1 cellular context compared by ENCODE assay signal in genomic region chr22:20164863-20165262, GRCh38.
TF ChIP-seq lines count a peak whose summit lies in the region.

No MANE protein-coding gene starts in this region.

TF ChIP-seq in K562, 482 proteins besides CTCF, POLR2A, EP300 and RAD21:
- TF ChIP-seq HCFC1 (IDR thresholded peaks at IDR 0.05; ENCODE audit: low read depth, low read length) (no peak), CREBBP (IDR thresholded peaks at IDR 0.05; ENCODE audit: low read depth, low read length) (no peak), KDM5B (IDR thresholded peaks at IDR 0.05; ENCODE audit: insufficient replicate concordance, low read depth, low read length) (no peak), ELF1 (tag; IDR thresholded peaks at IDR 0.05) (no peak), FIP1L1 (IDR thresholded peaks at IDR 0.05; ENCODE audit: low read depth, low read length, poor library complexity, severe bottlenecking) (peak; percentile 2), IRF2 (CRISPR knock-in tag; IDR thresholded peaks at IDR 0.05) (0 out of 2 replicates have a peak, but pooled peaks have one; percentile 75), MYBL2 (IDR thresholded peaks at IDR 0.05; ENCODE audit: low read depth) (no peak), MYBL2 (CRISPR knock-in tag; IDR thresholded peaks at IDR 0.05; ENCODE audit: borderline replicate concordance) (no peak), ZFPM2 (CRISPR knock-in tag; IDR thresholded peaks at IDR 0.05) (no peak)
